ENCODE assay signal across 1 cellular context in the genomic region with DNA sequence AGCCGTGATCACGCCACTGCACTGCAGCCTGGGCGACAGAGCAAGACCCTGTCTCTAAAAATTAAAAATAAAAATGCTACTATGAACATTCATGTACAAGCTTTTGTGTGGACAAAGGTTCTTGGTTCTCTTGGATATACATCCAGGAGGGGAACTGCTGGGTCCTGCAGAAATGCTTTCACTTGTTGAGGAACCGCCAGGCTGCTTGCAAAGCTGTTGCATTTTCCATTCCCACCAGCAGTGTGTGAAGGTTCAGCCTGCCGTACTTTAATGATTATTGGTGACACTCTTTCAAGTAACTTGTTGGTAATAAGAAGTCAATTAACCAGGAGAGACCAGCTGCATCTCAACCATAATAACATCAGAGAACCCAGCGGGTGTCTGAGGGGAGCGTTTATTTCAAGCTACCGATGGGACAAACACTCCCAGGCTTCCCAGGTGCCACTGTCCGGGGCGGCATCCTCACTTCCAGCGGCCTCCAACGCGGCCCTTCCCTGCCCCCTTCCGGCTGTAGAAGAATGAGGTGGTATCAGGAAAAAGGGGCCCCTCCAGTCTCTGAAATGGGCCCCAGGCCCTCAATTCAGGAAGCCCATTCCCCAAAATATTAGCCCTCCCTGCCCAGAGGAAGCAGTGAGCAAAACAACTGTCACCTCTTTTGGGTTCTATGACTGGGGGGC.
TF ChIP-seq lines count a peak whose summit lies in the region.

No MANE protein-coding gene starts in this region.

TF ChIP-seq in liver, 16 proteins besides CTCF, POLR2A, EP300 and RAD21:
- TF ChIP-seq TAF1 (conservative IDR thresholded peaks at IDR 0.05), result no peak
TF ChIP-seq in liver: peak in this region for 0.
